ENCODE assay signal across 26 cellular contexts in genomic region chrX:3393581-3394111, GRCh38. TPM values are rescaled to one million over a fixed set of nuclear protein-coding genes. Genes with fewer than 3 reads are reported as not detected.
DNase-seq lines count a peak whose midpoint lies in the region; ATAC-seq, FAIRE-seq and TF ChIP-seq lines count a peak whose summit lies in the region.
"Had no signal": no experiment of that assay in that cellular context is flagged by ENCODE, and none has a peak within 500 bp of the region (broad histone marks: within the 10 kb centered on the region; RNA-seq: fewer than 3 reads in every experiment).

No MANE protein-coding gene starts in this region.

- H3K9ac ChIP-seq in endothelial cell of umbilical vein (replicated peaks; ENCODE audit: extremely low read depth, insufficient read depth, low read length): no peak overlapping the region

- no TSS peak for BruUV-seq in endothelial cell of umbilical vein (replicated peaks; lab: Mats Ljungman, UMichigan)

- dilution Hi-C loops in endothelial cell of umbilical vein (cut with MboI; ENCODE audit: extremely low pct_ligation_motif_present, low sequenced_read_pairs): no loop called here

- no peak overlapping the region for H2AFZ ChIP-seq in endothelial cell of umbilical vein (ENCODE audit: low read depth, low read length)
- H2AFZ ChIP-seq: GM23338 had no signal

- no peaks in the 10 kb centered on the region for H4K20me1 ChIP-seq in endothelial cell of umbilical vein (replicated peaks; ENCODE audit: control insufficient read depth, extremely low read depth, insufficient read depth, low read length)

- no peak overlapping the region for H3K4me2 ChIP-seq in endothelial cell of umbilical vein (ENCODE audit: insufficient read depth, low read length)
- H3K4me2 ChIP-seq: GM23338 had no signal

- DNase-seq in AG10803 (ENCODE audit: low read depth): peak; percentile 82
- DNase-seq in NCI-H2081 (lab: John Stamatoyannopoulos, UW): peak; percentile 12 to 42
- DNase-seq in endothelial cell of umbilical vein (ENCODE audit: low read depth, low spot score): peak; percentile 33
- DNase-seq in omental fat pad (ENCODE audit: low spot score): no peak
- DNase-seq in HuH-7.5 (ENCODE audit: low spot score): no peak
- no peak for DNase-seq in activated CD4-positive, alpha-beta memory T cell treated with anti-CD3 and anti-CD28 coated beads for 36 hours
- no peak for DNase-seq in CD8-positive, alpha-beta T cell
- DNase-seq: activated CD8-positive, alpha-beta T cell treated with anti-CD3 and anti-CD28 coated beads for 36 hours; activated T-cell treated with anti-CD3 and anti-CD28 coated beads, Interleukin-2, amount 50 U/mL, for 4 hours; dermis blood vessel endothelial cell; erythroblast; GDM1; head of caudate nucleus; KG1; NCI-H1417 treated with DMSO at 0.1 percent for 48 hours; nephron progenitor cell; stimulated activated naive CD4-positive, alpha-beta T cell; T-cell; WERI-Rb-1 had no signal

- no peaks in the 10 kb centered on the region for H3K4me1 ChIP-seq in endothelial cell of umbilical vein (ENCODE audit: control insufficient read depth, extremely low read depth, insufficient read depth, low read length)
- no peaks in the 10 kb centered on the region for H3K4me1 ChIP-seq in CD8-positive, alpha-beta T cell (ENCODE audit: insufficient read depth, low read length)
- H3K4me1 ChIP-seq: breast epithelium had no signal

- H3K9me3 ChIP-seq in endothelial cell of umbilical vein (replicated peaks; ENCODE audit: control insufficient read depth, insufficient read depth, low read length): no peaks in the 10 kb centered on the region
- H3K9me3 ChIP-seq in CD8-positive, alpha-beta T cell (ENCODE audit: low read length): no peaks in the 10 kb centered on the region
- H3K9me3 ChIP-seq: breast epithelium had no signal

- H3K27ac ChIP-seq in endothelial cell of umbilical vein (ENCODE audit: insufficient read depth, low read depth, low read length): no peak overlapping the region
- no peak overlapping the region for H3K27ac ChIP-seq in CD8-positive, alpha-beta T cell (ENCODE audit: low read depth, low read length)
- H3K27ac ChIP-seq: WERI-Rb-1 had no signal

- no peaks in the 10 kb centered on the region for H3K9me3 Mint-ChIP-seq in activated CD4-positive, alpha-beta memory T cell treated with anti-CD3 and anti-CD28 coated beads for 36 hours
- H3K9me3 Mint-ChIP-seq in CD8-positive, alpha-beta T cell: no peaks in the 10 kb centered on the region
- H3K9me3 Mint-ChIP-seq: activated CD8-positive, alpha-beta T cell treated with anti-CD3 and anti-CD28 coated beads for 36 hours; activated naive CD4-positive, alpha-beta T cell treated with anti-CD3 and anti-CD28 coated beads, Interleukin-2, amount 50 U/mL, for 24 hours; activated T-cell treated with anti-CD3 and anti-CD28 coated beads, Interleukin-2, amount 50 U/mL, for 4 hours; GM23338; nephron progenitor cell; T-cell had no signal

- no peaks in the 10 kb centered on the region for H3K36me3 ChIP-seq in endothelial cell of umbilical vein (ENCODE audit: control insufficient read depth in 2 of 2, extremely low read depth in 1 of 2, insufficient read depth in 2 of 2, low read length in 2 of 2)
- no peaks in the 10 kb centered on the region for H3K36me3 ChIP-seq in CD8-positive, alpha-beta T cell (ENCODE audit: insufficient read depth, low read length)
- H3K36me3 ChIP-seq: breast epithelium, WERI-Rb-1 had no signal

- H3K27me3 ChIP-seq in endothelial cell of umbilical vein (ENCODE audit: control insufficient read depth in 2 of 2, insufficient read depth in 2 of 2, low read length in 2 of 2): no peaks in the 10 kb centered on the region
- no peaks in the 10 kb centered on the region for H3K27me3 ChIP-seq in CD8-positive, alpha-beta T cell (ENCODE audit: insufficient read depth, low read length)
- H3K27me3 ChIP-seq: breast epithelium had no signal

- CTCF ChIA-PET in endothelial cell of umbilical vein (lab: Charles Lee): no interaction called here
- CTCF ChIA-PET in activated CD4-positive, alpha-beta memory T cell treated with anti-CD3 and anti-CD28 coated beads for 36 hours (lab: Charles Lee): no interaction called here
- CTCF ChIA-PET in CD8-positive, alpha-beta T cell (lab: Charles Lee): no interaction called here

- H3K79me2 ChIP-seq in endothelial cell of umbilical vein (ENCODE audit: control insufficient read depth, insufficient read depth, low read length): no peaks in the 10 kb centered on the region

- POLR2A ChIA-PET in endothelial cell of umbilical vein (lab: Charles Lee): no interaction called here
- POLR2A ChIA-PET in activated CD4-positive, alpha-beta memory T cell treated with anti-CD3 and anti-CD28 coated beads for 36 hours (lab: Charles Lee): no interaction called here
- POLR2A ChIA-PET in CD8-positive, alpha-beta T cell (lab: Charles Lee): no interaction called here

- no peaks in the 10 kb centered on the region for H3K9me1 ChIP-seq in endothelial cell of umbilical vein (replicated peaks; ENCODE audit: control insufficient read depth, extremely low read depth, insufficient read depth, low read length)

- intact Hi-C loops in endothelial cell of umbilical vein (cut with micrococcal nuclease): no loop called here
- intact Hi-C loops in activated CD4-positive, alpha-beta memory T cell treated with anti-CD3 and anti-CD28 coated beads for 36 hours (cut with micrococcal nuclease): no loop called here
- intact Hi-C loops in CD8-positive, alpha-beta T cell (cut with DNase I, micrococcal nuclease): no loop called here

- no peak for TF ChIP-seq POLR2A in endothelial cell of umbilical vein (IDR thresholded peaks at IDR 0.05; ENCODE audit: low read depth, low read length)

- no peak for TF ChIP-seq CTCF in AG10803 (conservative IDR thresholded peaks at IDR 0.05; ENCODE audit: low read length)
- no peak for TF ChIP-seq CTCF in endothelial cell of umbilical vein (IDR thresholded peaks at IDR 0.05; ENCODE audit: extremely low read depth in 1 of 2, insufficient read depth in 1 of 2, low read depth in 1 of 2, low read length in 2 of 2)
- TF ChIP-seq CTCF in omental fat pad (IDR thresholded peaks at IDR 0.05): no peak
- TF ChIP-seq CTCF in CD8-positive, alpha-beta T cell (IDR thresholded peaks at IDR 0.05): no peak

- no peaks in the 10 kb centered on the region for H3K4me1 Mint-ChIP-seq in activated CD4-positive, alpha-beta memory T cell treated with anti-CD3 and anti-CD28 coated beads for 36 hours (ENCODE audit: low read depth)
- no peaks in the 10 kb centered on the region for H3K4me1 Mint-ChIP-seq in CD8-positive, alpha-beta T cell (ENCODE audit: low read depth)
- H3K4me1 Mint-ChIP-seq: activated naive CD4-positive, alpha-beta T cell treated with anti-CD3 and anti-CD28 coated beads, Interleukin-2, amount 50 U/mL, for 24 hours; GM23338; memory B cell; nephron progenitor cell; T-cell had no signal

- no peaks in the 10 kb centered on the region for H3K27me3 Mint-ChIP-seq in activated CD4-positive, alpha-beta memory T cell treated with anti-CD3 and anti-CD28 coated beads for 36 hours
- no peaks in the 10 kb centered on the region for H3K27me3 Mint-ChIP-seq in CD8-positive, alpha-beta T cell (ENCODE audit: low read depth)
- H3K27me3 Mint-ChIP-seq: activated CD8-positive, alpha-beta T cell treated with anti-CD3 and anti-CD28 coated beads for 36 hours; activated naive CD4-positive, alpha-beta T cell treated with anti-CD3 and anti-CD28 coated beads, Interleukin-2, amount 50 U/mL, for 24 hours had no signal

- no peak overlapping the region for H3K4me3 Mint-ChIP-seq in activated CD4-positive, alpha-beta memory T cell treated with anti-CD3 and anti-CD28 coated beads for 36 hours
- H3K4me3 Mint-ChIP-seq in CD8-positive, alpha-beta T cell: no peak overlapping the region
- H3K4me3 Mint-ChIP-seq: activated CD8-positive, alpha-beta T cell treated with anti-CD3 and anti-CD28 coated beads for 36 hours; activated naive CD4-positive, alpha-beta T cell treated with anti-CD3 and anti-CD28 coated beads, Interleukin-2, amount 50 U/mL, for 24 hours; activated T-cell treated with anti-CD3 and anti-CD28 coated beads, Interleukin-2, amount 50 U/mL, for 4 hours; GM23338; memory B cell; nephron progenitor cell; T-cell had no signal

- no peak overlapping the region for H3K27ac Mint-ChIP-seq in activated CD4-positive, alpha-beta memory T cell treated with anti-CD3 and anti-CD28 coated beads for 36 hours
- H3K27ac Mint-ChIP-seq in CD8-positive, alpha-beta T cell: no peak overlapping the region
- H3K27ac Mint-ChIP-seq: activated CD8-positive, alpha-beta T cell treated with anti-CD3 and anti-CD28 coated beads for 36 hours; activated naive CD4-positive, alpha-beta T cell treated with anti-CD3 and anti-CD28 coated beads, Interleukin-2, amount 50 U/mL, for 24 hours; GM23338; memory B cell; nephron progenitor cell; T-cell had no signal

- H3K4me3 ChIP-seq in AG10803 (ENCODE audit: low read length) (no peak overlapping the region), endothelial cell of umbilical vein (replicated peaks in 1 of 3; ENCODE audit: insufficient read depth in 1 of 3, low read depth in 1 of 3, low read length in 3 of 3) (no peak overlapping the region)
- H3K4me3 ChIP-seq in CD8-positive, alpha-beta T cell (ENCODE audit: low read depth, low read length): no peak overlapping the region
- H3K4me3 ChIP-seq: breast epithelium, GM23338 had no signal

- H3K36me3 Mint-ChIP-seq in activated CD4-positive, alpha-beta memory T cell treated with anti-CD3 and anti-CD28 coated beads for 36 hours: no peaks in the 10 kb centered on the region
- no peaks in the 10 kb centered on the region for H3K36me3 Mint-ChIP-seq in CD8-positive, alpha-beta T cell
- H3K36me3 Mint-ChIP-seq: activated naive CD4-positive, alpha-beta T cell treated with anti-CD3 and anti-CD28 coated beads, Interleukin-2, amount 50 U/mL, for 24 hours; memory B cell; T-cell had no signal

- ATAC-seq in omental fat pad (ENCODE audit: low FRiP score) (peak; percentile 44), HG03565 (IDR thresholded peaks at IDR 0.05; ENCODE audit: unreplicated experiment) (no peak)
- ATAC-seq in CD8-positive, alpha-beta T cell: no peak
- ATAC-seq: activated CD8-positive, alpha-beta T cell treated with anti-CD3 and anti-CD28 coated beads for 36 hours; activated T-cell treated with anti-CD3 and anti-CD28 coated beads, Interleukin-2, amount 50 U/mL, for 4 hours; GM23338; T-cell had no signal

- no peak for FAIRE-seq in endothelial cell of umbilical vein (lab: Jason Lieb, UNC)
- FAIRE-seq: GM12892 had no signal

RNA-seq across cellular contexts. Expression of gene MXRA5, which starts 47.2 kb away (rescaled TPM):
- total RNA-seq in endothelial cell of umbilical vein: not detected in 2 replicates
- not detected in 2 replicates for polyA plus RNA-seq in endothelial cell of umbilical vein
- polyA plus RNA-seq in endothelial cell of umbilical vein (2011; cell fraction: cytosol; rRNA removed): not detected in 2 replicates
- not detected in 2 replicates for polyA plus RNA-seq in endothelial cell of umbilical vein (2011; cell fraction: nucleus; rRNA removed)
- polyA plus RNA-seq in endothelial cell of umbilical vein (2012): not detected in 2 replicates
- polyA minus RNA-seq in endothelial cell of umbilical vein: not detected in 2 replicates
- not detected for polyA minus RNA-seq in endothelial cell of umbilical vein (2011; cell fraction: cytosol; rRNA and poly(A)+ RNA removed)
- not detected in 2 replicates for polyA minus RNA-seq in endothelial cell of umbilical vein (2011; cell fraction: nucleus; rRNA and poly(A)+ RNA removed)
- total RNA-seq in omental fat pad: 1 to 10 TPM in 2 of 4 donors, under 1 TPM in 2; 0.32 to 5.8 (median 2.0) TPM
- total RNA-seq in activated CD4-positive, alpha-beta memory T cell treated with anti-CD3 and anti-CD28 coated beads for 36 hours: not detected
- total RNA-seq in CD8-positive, alpha-beta T cell: not detected
- total RNA-seq: activated CD8-positive, alpha-beta T cell treated with anti-CD3 and anti-CD28 coated beads for 36 hours; pulmonary artery endothelial cell had no signal

Comparison
In these comparisons a context has a peak if more than half of its experiments do, and no peak if none do; other contexts are left out.
1. DNase-seq: peak in AG10803 (single experiment), NCI-H2081 (2 of 2) and endothelial cell of umbilical vein (single experiment); none in omental fat pad (single experiment), HuH-7.5 (single experiment), activated CD4-positive, alpha-beta memory T cell treated with anti-CD3 and anti-CD28 coated beads for 36 hours (single experiment) and CD8-positive, alpha-beta T cell (0 of 7).